25 cellular contexts compared by ENCODE assay signal in the genomic region with DNA sequence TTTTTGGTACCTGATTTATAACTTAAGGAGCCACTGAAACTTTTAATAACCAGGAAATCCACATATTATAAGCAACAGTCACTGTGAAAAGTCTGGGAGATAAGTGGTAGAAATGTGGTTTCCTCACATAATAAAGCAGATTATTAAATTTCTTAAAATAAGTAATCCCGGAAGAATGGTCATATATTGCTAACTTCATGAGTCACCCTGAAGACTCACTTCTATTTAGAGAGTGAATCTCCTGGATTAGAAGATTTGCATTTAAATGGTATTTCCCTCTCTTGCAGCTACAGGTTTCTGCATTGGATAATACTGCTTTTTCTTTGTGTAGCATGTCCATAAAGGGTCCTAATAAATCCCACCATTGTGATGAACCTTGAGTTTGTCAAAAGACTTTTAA.
"Had no signal": no experiment of that assay in that cellular context is flagged by ENCODE, and none has a peak within 500 bp of the region (broad histone marks: within the 10 kb centered on the region; RNA-seq: fewer than 3 reads in every experiment).

No MANE protein-coding gene starts in this region.

- H3K9me3 ChIP-seq: esophagus muscularis mucosa, heart right ventricle, neutrophil, pancreas, psoas muscle, tibial artery had no signal

- H3K4me1 ChIP-seq: esophagus muscularis mucosa, pancreas, psoas muscle, tibial artery had no signal

- ATAC-seq: activated naive CD8-positive, alpha-beta T cell treated with anti-CD3 and anti-CD28 coated beads, Interleukin-2, amount 50 U/mL, for 24 hours; heart right ventricle; left cardiac atrium; natural killer cell treated with Interleukin-12 subunit alpha and Interleukin-12 subunit beta and Interleukin-15 and Interleukin-18, amount 100 ng/mL, for 72 hours; pancreas; psoas muscle; right cardiac atrium; stimulated activated naive CD8-positive, alpha-beta T cell treated with anti-CD3 and anti-CD28 coated beads, Interleukin-15, amount 100 ng/mL, for 72 hours had no signal

- H3K27ac ChIP-seq: brain microvascular endothelial cell, esophagus muscularis mucosa, heart right ventricle, neutrophil, pancreas, psoas muscle, tibial artery had no signal

- H3K27me3 ChIP-seq: brain microvascular endothelial cell, esophagus muscularis mucosa, heart right ventricle, neutrophil, pancreas, tibial artery had no signal

- H3K4me3 ChIP-seq: esophagus muscularis mucosa, heart right ventricle, pancreas, psoas muscle, tibial artery had no signal

- DNase-seq: activated CD4-positive, alpha-beta memory T cell treated with anti-CD3 and anti-CD28 coated beads for 36 hours; activated CD4-positive, alpha-beta T cell treated with anti-CD3 and anti-CD28 coated beads for 48 hours; activated CD4-positive, CD25-positive, alpha-beta regulatory T cell; activated effector memory CD4-positive, alpha-beta T cell treated with anti-CD3 and anti-CD28 coated beads, Interleukin-2, amount 50 U/mL, for 16 hours; activated naive CD4-positive, alpha-beta T cell treated with anti-CD3 and anti-CD28 coated beads, Interleukin-2, amount 50 U/mL, for 16 hours; activated naive CD8-positive, alpha-beta T cell treated with anti-CD3 and anti-CD28 coated beads, Interleukin-2, amount 50 U/mL, for 24 hours; activated T-cell treated with anti-CD3 and anti-CD28 coated beads for 4 hours; anterior cingulate cortex; brain microvascular endothelial cell; caudate nucleus; dermis blood vessel endothelial cell; effector CD8-positive, alpha-beta T cell; heart right ventricle; islet precursor cell; left cardiac atrium; pancreas; psoas muscle; right cardiac atrium; stimulated activated CD4-positive, alpha-beta T cell treated with anti-CD3 and anti-CD28 coated beads, Interleukin-1b, Interleukin-23, amount 100 ng/mL, for 48 hours; stimulated activated naive CD8-positive, alpha-beta T cell treated with anti-CD3 and anti-CD28 coated beads, Interleukin-15, amount 100 ng/mL, for 72 hours; T1000; tibial artery had no signal

- H3K36me3 ChIP-seq: brain microvascular endothelial cell, esophagus muscularis mucosa, heart right ventricle, neutrophil, pancreas, tibial artery had no signal
